In genomic region chr2:177265834-177266817, GRCh38 we compare ENCODE assay signal across 8 cellular contexts. TPM values are rescaled to one million over a fixed set of nuclear protein-coding genes. Genes with fewer than 3 reads are reported as not detected.
DNase-seq lines count a peak whose midpoint lies in the region; ATAC-seq and TF ChIP-seq lines count a peak whose summit lies in the region.

No MANE protein-coding gene starts in this region.

- peaks cover 54% of the 10 kb centered on the region for H3K4me1 Mint-ChIP-seq in activated T-helper 2 cell treated with anti-CD3 and anti-CD28 coated beads, Interferon-gamma antibody, Interleukin-2, Interleukin-4, amounts not matched to agents 10 μg/mL and 5 μg/mL and 100 μg/mL, durations not matched to agents 14 hours and 24 hours and 36 hours (ENCODE audit: low read depth)

- peak overlapping the region; percentile 95 for H3K9ac ChIP-seq in iPS-18a (ENCODE audit: low read length)

- peak overlapping the region; percentile 89 for H3K4me3 ChIP-seq in iPS-18a (ENCODE audit: low read length)
- peak overlapping the region; percentile 93 for H3K4me3 ChIP-seq in suprapubic skin

- TF ChIP-seq POLR2A in suprapubic skin (IDR thresholded peaks at IDR 0.05): no peak

- peaks cover 23% of the 10 kb centered on the region for H3K36me3 Mint-ChIP-seq in activated T-helper 2 cell treated with anti-CD3 and anti-CD28 coated beads, Interferon-gamma antibody, Interleukin-2, Interleukin-4, amounts not matched to agents 10 μg/mL and 5 μg/mL and 100 μg/mL, durations not matched to agents 14 hours and 24 hours and 36 hours (ENCODE audit: low read depth)

- in situ Hi-C loops in KBM-7 (cut with MboI; ENCODE audit: low pct_unique_long_range_greater_than_20kb, low sequenced_read_pairs): no loop called here

- peaks cover 17% of the 10 kb centered on the region for H3K4me1 ChIP-seq in iPS-18a (ENCODE audit: control insufficient read depth, low read depth, low read length)
- peaks cover 53% of the 10 kb centered on the region for H3K4me1 ChIP-seq in suprapubic skin

- intact Hi-C loops in activated T-helper 2 cell treated with anti-CD3 and anti-CD28 coated beads, Interferon-gamma antibody, Interleukin-2, Interleukin-4, amounts not matched to agents 10 μg/mL and 5 μg/mL and 100 μg/mL, durations not matched to agents 14 hours and 24 hours and 36 hours (cut with micrococcal nuclease): loop anchor here (1.0 to 10.0 kb wide), 2 partner anchors 24 to 331 kb away; no protein-coding TSS in a partner anchor

- ATAC-seq in HG03342 (IDR thresholded peaks at IDR 0.05; ENCODE audit: unreplicated experiment): no peak
- ATAC-seq in GM19452 (IDR thresholded peaks at IDR 0.05; ENCODE audit: unreplicated experiment): no peak
- ATAC-seq in HG03097 (IDR thresholded peaks at IDR 0.05; ENCODE audit: low FRiP score, unreplicated experiment): no peak

- H3K27me3 ChIP-seq in iPS-18a (ENCODE audit: control insufficient read depth, insufficient read depth, low read length): no peaks in the 10 kb centered on the region
- H3K27me3 ChIP-seq in suprapubic skin: no peaks in the 10 kb centered on the region

- H3K27ac ChIP-seq in iPS-18a (ENCODE audit: low read length): no peak overlapping the region
- peak overlapping the region; percentile 100 for H3K27ac ChIP-seq in suprapubic skin

- H3K4me3 Mint-ChIP-seq in activated T-helper 2 cell treated with anti-CD3 and anti-CD28 coated beads, Interferon-gamma antibody, Interleukin-2, Interleukin-4, amounts not matched to agents 10 μg/mL and 5 μg/mL and 100 μg/mL, durations not matched to agents 14 hours and 24 hours and 36 hours (ENCODE audit: low read depth): peak overlapping the region; percentile 87

- no peaks in the 10 kb centered on the region for H3K27me3 Mint-ChIP-seq in activated T-helper 2 cell treated with anti-CD3 and anti-CD28 coated beads, Interferon-gamma antibody, Interleukin-2, Interleukin-4, amounts not matched to agents 10 μg/mL and 5 μg/mL and 100 μg/mL, durations not matched to agents 14 hours and 24 hours and 36 hours (ENCODE audit: low read depth)

- DNase-seq in GF-D8 (lab: John Stamatoyannopoulos, UW) (peak; percentile 89), KBM-7 (peak; percentile 68), suprapubic skin (ENCODE audit: low spot score in 2 of 2) (no peak)
- DNase-seq in activated T-helper 2 cell treated with anti-CD3 and anti-CD28 coated beads, Interferon-gamma antibody, Interleukin-2, Interleukin-4, amounts not matched to agents 10 μg/mL and 5 μg/mL and 100 μg/mL, durations not matched to agents 14 hours and 24 hours and 36 hours (ENCODE audit: low spot score): no peak

- no peak for TF ChIP-seq EP300 in suprapubic skin (IDR thresholded peaks at IDR 0.05)

- no peaks in the 10 kb centered on the region for H3K9me3 Mint-ChIP-seq in activated T-helper 2 cell treated with anti-CD3 and anti-CD28 coated beads, Interferon-gamma antibody, Interleukin-2, Interleukin-4, amounts not matched to agents 10 μg/mL and 5 μg/mL and 100 μg/mL, durations not matched to agents 14 hours and 24 hours and 36 hours

- TF ChIP-seq CTCF in suprapubic skin (IDR thresholded peaks at IDR 0.05): no peak

- 10% methylated on average over 4 of the region's 4 CpGs for WGBS in suprapubic skin

- H3K36me3 ChIP-seq in iPS-18a (ENCODE audit: control insufficient read depth, low read depth, low read length) (no peaks in the 10 kb centered on the region), suprapubic skin (no peaks in the 10 kb centered on the region)

- peak overlapping the region; percentile 98 for H3K27ac Mint-ChIP-seq in activated T-helper 2 cell treated with anti-CD3 and anti-CD28 coated beads, Interferon-gamma antibody, Interleukin-2, Interleukin-4, amounts not matched to agents 10 μg/mL and 5 μg/mL and 100 μg/mL, durations not matched to agents 14 hours and 24 hours and 36 hours

- H3K9me3 ChIP-seq in iPS-18a (ENCODE audit: control insufficient read depth, low read depth, low read length) (no peaks in the 10 kb centered on the region), suprapubic skin (no peaks in the 10 kb centered on the region)

RNA-seq across cellular contexts. Expression of gene NFE2L2, which starts 1.6 kb away (rescaled TPM):
- 55.8 and 56.2 TPM in 2 replicates for total RNA-seq in activated T-helper 2 cell treated with anti-CD3 and anti-CD28 coated beads, Interferon-gamma antibody, Interleukin-2, Interleukin-4, amounts not matched to agents 10 μg/mL and 5 μg/mL and 100 μg/mL, durations not matched to agents 14 hours and 24 hours and 36 hours
- total RNA-seq in suprapubic skin: 100 to 1,000 TPM; 130 to 180 (median 160) TPM

RNA-seq across cellular contexts. Expression of gene HNRNPA3, which starts 53.5 kb away (rescaled TPM):
- total RNA-seq in activated T-helper 2 cell treated with anti-CD3 and anti-CD28 coated beads, Interferon-gamma antibody, Interleukin-2, Interleukin-4, amounts not matched to agents 10 μg/mL and 5 μg/mL and 100 μg/mL, durations not matched to agents 14 hours and 24 hours and 36 hours: 322 and 323 TPM in 2 replicates
- 10 to 100 TPM; 37.8 to 99.9 (median 43.8) TPM for total RNA-seq in suprapubic skin

Comparison
In these comparisons a context has a peak if more than half of its experiments do, and no peak if none do; other contexts are left out.
1. DNase-seq: peak in GF-D8 (single experiment) and KBM-7 (single experiment); none in activated T-helper 2 cell treated with anti-CD3 and anti-CD28 coated beads, Interferon-gamma antibody, Interleukin-2, Interleukin-4, amounts not matched to agents 10 μg/mL and 5 μg/mL and 100 μg/mL, durations not matched to agents 14 hours and 24 hours and 36 hours (single experiment) and suprapubic skin (0 of 2).